8 cellular contexts compared by ENCODE assay signal in the genomic region with DNA sequence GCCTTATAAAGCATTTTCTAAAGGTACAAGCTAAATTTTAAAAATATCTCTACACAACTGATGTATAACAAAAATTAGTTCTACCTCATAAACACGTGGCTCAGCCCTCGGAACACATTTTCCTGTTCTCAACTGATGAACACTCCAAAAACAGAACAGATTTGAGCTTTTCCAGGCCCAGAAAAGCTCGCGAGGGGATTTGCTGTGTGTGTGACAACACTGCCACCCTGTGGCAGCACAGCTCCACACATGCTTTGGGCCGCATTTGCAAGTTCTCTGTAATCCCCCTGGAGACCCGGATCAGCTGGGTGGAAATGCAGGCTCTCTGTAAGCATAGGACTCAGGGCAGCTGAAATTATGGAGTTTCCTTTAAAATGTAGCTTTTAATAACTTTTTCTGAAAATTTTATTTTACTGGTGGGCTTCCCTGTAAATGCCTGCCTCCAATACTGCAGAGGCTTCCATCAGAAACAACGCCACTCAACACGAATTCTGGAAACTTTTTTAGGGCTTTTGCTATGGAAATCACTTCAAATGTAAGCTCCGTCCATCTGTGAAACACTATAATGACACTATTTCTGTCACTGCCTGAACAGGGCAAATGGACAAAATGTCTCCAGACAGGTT.
A peak's percentile ranks its signal among the peaks of the same experiment; 100 is the strongest.
DNase-seq lines count a peak whose midpoint lies in the region; ATAC-seq and TF ChIP-seq lines count a peak whose summit lies in the region.

No MANE protein-coding gene starts in this region.

- H3K27me3 ChIP-seq in Peyer's patch (no peaks in the 10 kb centered on the region), foreskin keratinocyte (no peaks in the 10 kb centered on the region), transverse colon (no peaks in the 10 kb centered on the region)

- no peaks in the 10 kb centered on the region for H3K4me1 Mint-ChIP-seq in osteocyte (ENCODE audit: unreplicated experiment)

- in situ Hi-C loops in transverse colon (cut with MboI; ENCODE audit: low pct_ligation_motif_present in 1 of 4, low pct_unique_long_range_greater_than_20kb in 1 of 4, low sequenced_read_pairs in 3 of 4): loop anchor here in 3 of 4 donors (10.0 to 25.0 kb wide), 5 partner anchors 204 to 1074 kb away; partner anchors contain the start of genes FIGNL1 (in 1 of the 3) and ZPBP (in 1 of the 3)

- H3K4me1 ChIP-seq in Peyer's patch (no peaks in the 10 kb centered on the region), foreskin keratinocyte (no peaks in the 10 kb centered on the region), transverse colon (peaks cover 0 to 10% (median 0%) of the 10 kb centered on the region in 4 donors)

- peak; percentile 20 for DNase-seq in SKM-1 treated with dmso at 0.1 percent for 144 hours (lab: John Stamatoyannopoulos, UW; ENCODE audit: unreplicated experiment)
- no peak for DNase-seq in SKM-1 (lab: John Stamatoyannopoulos, UW; ENCODE audit: unreplicated experiment)
- DNase-seq in HT1080 (ENCODE audit: low read depth): peak; percentile 43
- peak; percentile 25 to 77 (median 61) for DNase-seq in Peyer's patch
- peak; percentile 80 for DNase-seq in activated effector memory CD4-positive, alpha-beta T cell treated with anti-CD3 and anti-CD28 coated beads, Interleukin-2, amount 50 U/mL, for 16 hours
- DNase-seq in foreskin keratinocyte: peak in 1 of 2 donors; percentile 14
- peak; percentile 89 for DNase-seq in osteocyte (ENCODE audit: extremely low spot score, unreplicated experiment)
- DNase-seq in transverse colon: peak; percentile 53

- H3K27ac ChIP-seq in Peyer's patch (no peak overlapping the region), foreskin keratinocyte (no peak overlapping the region), transverse colon (no peak overlapping the region)

- TF ChIP-seq POLR2A in Peyer's patch (IDR thresholded peaks at IDR 0.05): no peak
- no peak for TF ChIP-seq POLR2A in transverse colon (IDR thresholded peaks at IDR 0.05)

- no peak for TF ChIP-seq EP300 in transverse colon (IDR thresholded peaks at IDR 0.05; ENCODE audit: low read depth)

- peaks cover 57% of the 10 kb centered on the region for H3K27me3 Mint-ChIP-seq in osteocyte (ENCODE audit: unreplicated experiment)

- no peak overlapping the region for H3K4me3 Mint-ChIP-seq in osteocyte (ENCODE audit: unreplicated experiment)

- intact Hi-C loops in transverse colon (cut with DNase I; ENCODE audit: low total_unique reads): loop anchor here (5.0 kb wide), 2 partner anchors 206 to 694 kb away; no protein-coding TSS in a partner anchor

- TF ChIP-seq CTCF in Peyer's patch (IDR thresholded peaks at IDR 0.05): peak; percentile 36 to 81 (median 78)
- TF ChIP-seq CTCF in foreskin keratinocyte (conservative IDR thresholded peaks at IDR 0.05): peak; percentile 85
- peak; percentile 99 for TF ChIP-seq CTCF in osteocyte (IDR thresholded peaks at IDR 0.05)
- peak; percentile 81 to 94 (median 88) for TF ChIP-seq CTCF in transverse colon (IDR thresholded peaks at IDR 0.05)

- H3K9me3 ChIP-seq in Peyer's patch (no peaks in the 10 kb centered on the region), transverse colon (no peaks in the 10 kb centered on the region)

- ATAC-seq in foreskin keratinocyte: peak; percentile 57

- 22 to 61% methylated on average over 3 to 9 of the region's 9 CpGs for WGBS in transverse colon (ENCODE audit: low coverage in 1 of 2), 2 donors

- H3K27ac Mint-ChIP-seq in osteocyte (ENCODE audit: unreplicated experiment): no peak overlapping the region

- H3K9me3 Mint-ChIP-seq in osteocyte (ENCODE audit: unreplicated experiment): no peaks in the 10 kb centered on the region

- H3K36me3 Mint-ChIP-seq in osteocyte (ENCODE audit: unreplicated experiment): no peaks in the 10 kb centered on the region

- no peak overlapping the region for H3K4me3 ChIP-seq in Peyer's patch
- H3K4me3 ChIP-seq in transverse colon: no peak overlapping the region

- H3K36me3 ChIP-seq in Peyer's patch: no peaks in the 10 kb centered on the region
- no peaks in the 10 kb centered on the region for H3K36me3 ChIP-seq in transverse colon
